Comparison of ENCODE assay signal across 18 cellular contexts in the genomic region with DNA sequence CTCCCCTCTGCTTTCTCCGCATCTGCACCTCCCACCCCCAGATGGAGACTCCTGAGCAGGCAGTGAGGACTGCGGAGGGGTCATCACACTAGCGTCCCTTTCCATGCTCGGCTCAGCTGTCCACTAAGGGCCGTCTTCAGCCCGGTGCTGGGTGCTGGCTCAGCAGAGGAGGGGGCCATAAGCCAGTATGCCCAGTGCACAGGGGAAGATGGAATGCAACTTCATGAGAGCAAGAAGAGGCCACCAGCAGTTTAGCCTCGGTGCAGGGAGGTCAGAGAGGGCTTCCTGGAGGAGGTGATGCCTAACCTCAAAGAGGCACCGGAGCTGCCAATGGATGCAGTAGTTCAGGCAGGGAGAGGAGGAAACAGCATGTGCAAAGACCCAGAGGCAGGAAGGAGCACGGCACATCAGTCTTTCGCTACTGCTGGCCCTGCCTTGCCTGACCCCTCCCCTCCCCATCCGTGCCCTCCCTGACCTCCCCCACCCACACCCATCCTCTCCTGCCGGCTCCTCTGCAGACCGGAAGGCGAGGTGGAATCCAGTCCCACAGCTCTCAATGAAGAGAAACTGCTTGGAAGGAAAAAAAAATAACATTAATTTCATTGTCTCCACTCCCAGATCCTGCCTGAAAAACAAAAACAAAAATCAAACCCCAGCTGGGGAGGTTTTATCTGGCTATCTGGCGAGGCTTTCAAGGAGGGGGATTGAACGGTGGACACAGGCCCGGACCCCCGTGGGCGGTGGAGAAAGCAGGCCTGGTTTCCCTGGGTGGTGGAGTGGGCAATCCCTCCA. TPM values are rescaled to one million over a fixed set of nuclear protein-coding genes. Genes with fewer than 3 reads are reported as not detected.
DNase-seq lines count a peak whose midpoint lies in the region; ATAC-seq, FAIRE-seq and TF ChIP-seq lines count a peak whose summit lies in the region.
"Had no signal": no experiment of that assay in that cellular context is flagged by ENCODE, and none has a peak within 500 bp of the region (broad histone marks: within the 10 kb centered on the region; RNA-seq: fewer than 3 reads in every experiment).

No MANE protein-coding gene starts in this region.

- DNase-seq in RWPE1 (ENCODE audit: low spot score), result no peak
- peak; percentile 75 for DNase-seq in endothelial cell of umbilical vein (ENCODE audit: low read depth, low spot score)
- peak in 2 of 3 donors; percentile 24 to 50 for DNase-seq in mucosa of descending colon
- peak; percentile 58 to 67 for DNase-seq in suprapubic skin (ENCODE audit: low spot score in 2 of 2)
- DNase-seq in activated CD4-positive, alpha-beta memory T cell treated with anti-CD3 and anti-CD28 coated beads, Interleukin-2, amount 10 ng/mL, durations not matched to agents 7 days and 5 days, result no peak
- DNase-seq in cerebellar nuclear complex (lab: John Stamatoyannopoulos, UW), result no peak
- no peak for DNase-seq in DMS153 treated with DMSO at 0.1 percent for 48 hours (lab: John Stamatoyannopoulos, UW; ENCODE audit: unreplicated experiment)
- DNase-seq: CD4-positive, CD25-positive, alpha-beta regulatory T cell; central memory CD4-positive, alpha-beta T cell; EL; MM.1S; NCI-H2081; SIG-M5; stimulated activated CD4-positive, alpha-beta T cell treated with anti-CD3 and anti-CD28 coated beads, Interleukin-4, amount 100 ng/mL, for 4 hours had no signal

- H3K27ac Mint-ChIP-seq in activated CD4-positive, alpha-beta memory T cell treated with anti-CD3 and anti-CD28 coated beads, Interleukin-2, amount 10 ng/mL, durations not matched to agents 7 days and 5 days, result no peak overlapping the region
- H3K27ac Mint-ChIP-seq: activated naive CD4-positive, alpha-beta T cell treated with anti-CD3 and anti-CD28 coated beads, Interleukin-2, amount 50 U/mL, for 24 hours; stimulated activated memory B cell treated with anti-CD40 and anti-IgM and Interleukin-4, amounts not matched to agents 10 μg/mL and 1 μg/mL and 100 μg/mL, for 72 hours had no signal

- peak; percentile 93 for FAIRE-seq in endothelial cell of umbilical vein (lab: Jason Lieb, UNC)
- FAIRE-seq: GM12878 had no signal

- ATAC-seq in mucosa of descending colon (no peak), HG02571 (IDR thresholded peaks at IDR 0.05; ENCODE audit: unreplicated experiment) (no peak)
- ATAC-seq: GM12878; stimulated activated memory B cell treated with anti-CD40 and anti-IgM and Interleukin-4, amounts not matched to agents 10 μg/mL and 1 μg/mL and 100 μg/mL, for 72 hours had no signal

- no peaks in the 10 kb centered on the region for H3K9me3 Mint-ChIP-seq in activated CD4-positive, alpha-beta memory T cell treated with anti-CD3 and anti-CD28 coated beads, Interleukin-2, amount 10 ng/mL, durations not matched to agents 7 days and 5 days
- H3K9me3 Mint-ChIP-seq: activated naive CD4-positive, alpha-beta T cell treated with anti-CD3 and anti-CD28 coated beads, Interleukin-2, amount 50 U/mL, for 24 hours; CD4-positive, CD25-positive, alpha-beta regulatory T cell; stimulated activated memory B cell treated with anti-CD40 and anti-IgM and Interleukin-4, amounts not matched to agents 10 μg/mL and 1 μg/mL and 100 μg/mL, for 72 hours had no signal

- H3K9ac ChIP-seq in endothelial cell of umbilical vein (replicated peaks; ENCODE audit: extremely low read depth, insufficient read depth, low read length), result peak overlapping the region; percentile 61

- no peaks in the 10 kb centered on the region for H3K27me3 ChIP-seq in endothelial cell of umbilical vein (ENCODE audit: control insufficient read depth in 2 of 2, insufficient read depth in 2 of 2, low read length in 2 of 2)
- no peaks in the 10 kb centered on the region for H3K27me3 ChIP-seq in suprapubic skin

- POLR2A ChIA-PET in RWPE1 (lab: Yijun Ruan, JAX; ENCODE audit: low non-redundant PET), result interaction anchor here (0.6 kb wide), 1 partner anchor 15 kb away, joined by 3 read pairs; no protein-coding TSS in a partner anchor
- POLR2A ChIA-PET in endothelial cell of umbilical vein (lab: Charles Lee), result interaction anchor here (1.1 kb wide), 1 partner anchor 13 kb away, joined by 3 read pairs; no protein-coding TSS in a partner anchor
- POLR2A ChIA-PET in activated CD4-positive, alpha-beta memory T cell treated with anti-CD3 and anti-CD28 coated beads, Interleukin-2, amount 10 ng/mL, durations not matched to agents 7 days and 5 days (lab: Charles Lee), result no interaction called here

- no peaks in the 10 kb centered on the region for H3K9me3 ChIP-seq in endothelial cell of umbilical vein (replicated peaks; ENCODE audit: control insufficient read depth, insufficient read depth, low read length)
- H3K9me3 ChIP-seq in mucosa of descending colon, result no peaks in the 10 kb centered on the region
- H3K9me3 ChIP-seq in suprapubic skin, result no peaks in the 10 kb centered on the region

- H3K4me3 ChIP-seq in endothelial cell of umbilical vein (replicated peaks in 1 of 3; ENCODE audit: insufficient read depth in 1 of 3, low read depth in 1 of 3, low read length in 3 of 3) (no peak overlapping the region), mucosa of descending colon (no peak overlapping the region), suprapubic skin (no peak overlapping the region)
- H3K4me3 ChIP-seq: GM12878 had no signal

- no peaks in the 10 kb centered on the region for H3K36me3 Mint-ChIP-seq in activated CD4-positive, alpha-beta memory T cell treated with anti-CD3 and anti-CD28 coated beads, Interleukin-2, amount 10 ng/mL, durations not matched to agents 7 days and 5 days (ENCODE audit: low read depth)
- H3K36me3 Mint-ChIP-seq: activated naive CD4-positive, alpha-beta T cell treated with anti-CD3 and anti-CD28 coated beads, Interleukin-2, amount 50 U/mL, for 24 hours; CD4-positive, CD25-positive, alpha-beta regulatory T cell; stimulated activated memory B cell treated with anti-CD40 and anti-IgM and Interleukin-4, amounts not matched to agents 10 μg/mL and 1 μg/mL and 100 μg/mL, for 72 hours had no signal

- no peak overlapping the region for H3K4me2 ChIP-seq in endothelial cell of umbilical vein (ENCODE audit: insufficient read depth, low read length)

- TF ChIP-seq EP300 in suprapubic skin (IDR thresholded peaks at IDR 0.05), result no peak

- intact Hi-C loops in endothelial cell of umbilical vein (cut with micrococcal nuclease), result loop anchor here (10.0 kb wide), 2 partner anchors 237 to 473 kb away; no protein-coding TSS in a partner anchor
- intact Hi-C loops in mucosa of descending colon (cut with DNase I, micrococcal nuclease), result no loop called here

- H3K4me1 ChIP-seq in endothelial cell of umbilical vein (ENCODE audit: control insufficient read depth, extremely low read depth, insufficient read depth, low read length), result peaks cover 78% of the 10 kb centered on the region
- peaks cover 40% of the 10 kb centered on the region for H3K4me1 ChIP-seq in mucosa of descending colon (ENCODE audit: low read depth)
- peaks cover 75% of the 10 kb centered on the region for H3K4me1 ChIP-seq in suprapubic skin

- BruUV-seq in endothelial cell of umbilical vein (replicated peaks; lab: Mats Ljungman, UMichigan), result no TSS peak

- no peak for TF ChIP-seq CTCF in RWPE1 (conservative IDR thresholded peaks at IDR 0.05; ENCODE audit: low read depth)
- TF ChIP-seq CTCF in endothelial cell of umbilical vein (IDR thresholded peaks at IDR 0.05; ENCODE audit: extremely low read depth in 1 of 2, insufficient read depth in 1 of 2, low read depth in 1 of 2, low read length in 2 of 2), result no peak
- TF ChIP-seq CTCF in mucosa of descending colon (IDR thresholded peaks at IDR 0.05), result no peak
- TF ChIP-seq CTCF in suprapubic skin (IDR thresholded peaks at IDR 0.05), result no peak

- CTCF ChIA-PET in RWPE1 (lab: Yijun Ruan, JAX) (interaction anchor here (0.9 kb wide), 1 partner anchor 207 kb away, joined by 3 read pairs; no protein-coding TSS in a partner anchor), endothelial cell of umbilical vein (lab: Charles Lee) (interaction anchor here (0.9 to 3.5 kb wide), 8 partner anchors 9 to 238 kb away, joined by 3 to 15 read pairs (median 5); no protein-coding TSS in a partner anchor)
- CTCF ChIA-PET in activated CD4-positive, alpha-beta memory T cell treated with anti-CD3 and anti-CD28 coated beads, Interleukin-2, amount 10 ng/mL, durations not matched to agents 7 days and 5 days (lab: Charles Lee), result no interaction called here

- H3K27ac ChIP-seq in RWPE1, result peak overlapping the region; percentile 7; the same call in 1 of the 2 replicates
- peak overlapping the region; percentile 96 for H3K27ac ChIP-seq in endothelial cell of umbilical vein (ENCODE audit: insufficient read depth, low read depth, low read length)
- H3K27ac ChIP-seq in suprapubic skin, result peak overlapping the region; percentile 58

- no peak overlapping the region for H2AFZ ChIP-seq in endothelial cell of umbilical vein (ENCODE audit: low read depth, low read length)

- H3K27me3 Mint-ChIP-seq in activated CD4-positive, alpha-beta memory T cell treated with anti-CD3 and anti-CD28 coated beads, Interleukin-2, amount 10 ng/mL, durations not matched to agents 7 days and 5 days, result no peaks in the 10 kb centered on the region
- H3K27me3 Mint-ChIP-seq: activated naive CD4-positive, alpha-beta T cell treated with anti-CD3 and anti-CD28 coated beads, Interleukin-2, amount 50 U/mL, for 24 hours had no signal

- H3K4me3 Mint-ChIP-seq in activated CD4-positive, alpha-beta memory T cell treated with anti-CD3 and anti-CD28 coated beads, Interleukin-2, amount 10 ng/mL, durations not matched to agents 7 days and 5 days, result no peak overlapping the region
- H3K4me3 Mint-ChIP-seq: activated naive CD4-positive, alpha-beta T cell treated with anti-CD3 and anti-CD28 coated beads, Interleukin-2, amount 50 U/mL, for 24 hours; stimulated activated memory B cell treated with anti-CD40 and anti-IgM and Interleukin-4, amounts not matched to agents 10 μg/mL and 1 μg/mL and 100 μg/mL, for 72 hours had no signal

- H3K4me1 Mint-ChIP-seq in activated CD4-positive, alpha-beta memory T cell treated with anti-CD3 and anti-CD28 coated beads, Interleukin-2, amount 10 ng/mL, durations not matched to agents 7 days and 5 days, result peaks cover 19% of the 10 kb centered on the region

- no peaks in the 10 kb centered on the region for H3K9me1 ChIP-seq in endothelial cell of umbilical vein (replicated peaks; ENCODE audit: control insufficient read depth, extremely low read depth, insufficient read depth, low read length)

- dilution Hi-C loops in endothelial cell of umbilical vein (cut with MboI; ENCODE audit: extremely low pct_ligation_motif_present, low sequenced_read_pairs), result no loop called here

- H3K36me3 ChIP-seq in endothelial cell of umbilical vein (ENCODE audit: control insufficient read depth in 2 of 2, extremely low read depth in 1 of 2, insufficient read depth in 2 of 2, low read length in 2 of 2), result no peaks in the 10 kb centered on the region
- H3K36me3 ChIP-seq in mucosa of descending colon (ENCODE audit: low read depth), result no peaks in the 10 kb centered on the region
- H3K36me3 ChIP-seq in suprapubic skin, result no peaks in the 10 kb centered on the region

- H3K79me2 ChIP-seq in endothelial cell of umbilical vein (ENCODE audit: control insufficient read depth, insufficient read depth, low read length), result no peaks in the 10 kb centered on the region

- TF ChIP-seq POLR2A in endothelial cell of umbilical vein (IDR thresholded peaks at IDR 0.05; ENCODE audit: low read depth, low read length), result no peak
- no peak for TF ChIP-seq POLR2A in suprapubic skin (IDR thresholded peaks at IDR 0.05)

- H4K20me1 ChIP-seq in endothelial cell of umbilical vein (replicated peaks; ENCODE audit: control insufficient read depth, extremely low read depth, insufficient read depth, low read length), result no peaks in the 10 kb centered on the region

- 51% methylated on average over 17 of the region's 19 CpGs for WGBS in suprapubic skin

RNA-seq across cellular contexts. Expression of a gene that starts 15.3 kb away (rescaled TPM):
- 834 and 860 TPM in 2 replicates for total RNA-seq in endothelial cell of umbilical vein
- polyA plus RNA-seq in endothelial cell of umbilical vein, result 300 and 332 TPM in 2 replicates
- 436 and 495 TPM in 2 replicates for polyA plus RNA-seq in endothelial cell of umbilical vein (2011; cell fraction: cytosol; rRNA removed)
- 1,145 and 1,490 TPM in 2 replicates for polyA plus RNA-seq in endothelial cell of umbilical vein (2011; cell fraction: nucleus; rRNA removed)
- polyA plus RNA-seq in endothelial cell of umbilical vein (2012), result 463 and 559 TPM in 2 replicates
- 583 and 647 TPM in 2 replicates for polyA minus RNA-seq in endothelial cell of umbilical vein
- polyA minus RNA-seq in endothelial cell of umbilical vein (2011; cell fraction: cytosol; rRNA and poly(A)+ RNA removed), result 21.9 TPM
- polyA minus RNA-seq in endothelial cell of umbilical vein (2011; cell fraction: nucleus; rRNA and poly(A)+ RNA removed), result 454 and 479 TPM in 2 replicates
- total RNA-seq in mucosa of descending colon, result 10 to 100 TPM; 26.8 to 57.1 (median 48.1) TPM
- 10 to 100 TPM; 19.0 to 51.0 (median 30.8) TPM for total RNA-seq in suprapubic skin
- 10 to 100 TPM; 13.4 to 18.0 TPM for total RNA-seq in activated CD4-positive, alpha-beta memory T cell treated with anti-CD3 and anti-CD28 coated beads, Interleukin-2, amount 10 ng/mL, durations not matched to agents 7 days and 5 days

Comparison
In these comparisons a context has a peak if more than half of its experiments do, and no peak if none do; other contexts are left out.
1. DNase-seq: peak in endothelial cell of umbilical vein (single experiment), mucosa of descending colon (2 of 3) and suprapubic skin (2 of 2); none in RWPE1 (single experiment), activated CD4-positive, alpha-beta memory T cell treated with anti-CD3 and anti-CD28 coated beads, Interleukin-2, amount 10 ng/mL, durations not matched to agents 7 days and 5 days (single experiment), cerebellar nuclear complex (0 of 2) and DMS153 treated with DMSO at 0.1 percent for 48 hours (single experiment).
2. H3K27ac ChIP-seq: peak in every context shown above with its lines; median percentile 96 in endothelial cell of umbilical vein; 58 in suprapubic skin; 7 in RWPE1.
3. RNA of a gene that starts 15.3 kb away (total RNA-seq): 834 to 860 TPM in endothelial cell of umbilical vein; 26.8 to 57.1 TPM in mucosa of descending colon, 19.0 to 51.0 TPM in suprapubic skin and 13.4 to 18.0 TPM in activated CD4-positive, alpha-beta memory T cell treated with anti-CD3 and anti-CD28 coated beads, Interleukin-2, amount 10 ng/mL, durations not matched to agents 7 days and 5 days; every median in the first group is over 10 times any median in the second.